25 cellular contexts compared by ENCODE assay signal in genomic region chr20:57322476-57322875, GRCh38. TPM values are rescaled to one million over a fixed set of nuclear protein-coding genes. Genes with fewer than 3 reads are reported as not detected.
DNase-seq lines count a peak whose midpoint lies in the region; ATAC-seq and TF ChIP-seq lines count a peak whose summit lies in the region.
"Had no signal": no experiment of that assay in that cellular context is flagged by ENCODE, and none has a peak within 500 bp of the region (broad histone marks: within the 10 kb centered on the region; RNA-seq: fewer than 3 reads in every experiment).

No MANE protein-coding gene starts in this region.

- no peak for TF ChIP-seq CTCF in RWPE1 (conservative IDR thresholded peaks at IDR 0.05; ENCODE audit: low read depth)
- TF ChIP-seq CTCF in smooth muscle cell (IDR thresholded peaks at IDR 0.05; ENCODE audit: borderline replicate concordance, insufficient read depth, poor library complexity, severe bottlenecking), result no peak
- TF ChIP-seq CTCF in GM20000 (IDR thresholded peaks at IDR 0.05; ENCODE audit: extremely low read depth, missing control alignments), result no peak

- no peaks in the 10 kb centered on the region for H3K36me3 Mint-ChIP-seq in T-cell
- H3K36me3 Mint-ChIP-seq: activated naive CD8-positive, alpha-beta T cell; CD14-positive monocyte; naive B cell had no signal

- peak overlapping the region; percentile 67 for H3K4me2 ChIP-seq in smooth muscle cell

- POLR2A ChIA-PET in RWPE1 (lab: Yijun Ruan, JAX; ENCODE audit: low non-redundant PET) (no interaction called here), T-cell (lab: Charles Lee) (interaction anchor here in 1 of 2 donors (0.7 kb wide), 1 partner anchor 270 kb away, joined by 3 read pairs; no protein-coding TSS in a partner anchor)

- H3K4me1 ChIP-seq in smooth muscle cell (ENCODE audit: low read depth), result peaks cover 13% of the 10 kb centered on the region
- H3K4me1 ChIP-seq: HAP-1 had no signal

- no peak overlapping the region for H3K4me3 ChIP-seq in smooth muscle cell
- H3K4me3 ChIP-seq: HAP-1, K562, transverse colon had no signal

- WGBS in smooth muscle cell (ENCODE audit: low lambda C conversion rate), result 88% methylated on average over 2 of the region's 2 CpGs

- H3K9me3 ChIP-seq in smooth muscle cell (replicated peaks; ENCODE audit: low read depth), result no peaks in the 10 kb centered on the region
- H3K9me3 ChIP-seq: HAP-1, transverse colon had no signal

- H3K27ac ChIP-seq in RWPE1, result peak overlapping the region; percentile 92
- H3K27ac ChIP-seq in smooth muscle cell (ENCODE audit: low read depth), result peak overlapping the region; percentile 36

- CTCF ChIA-PET in RWPE1 (lab: Yijun Ruan, JAX) (interaction anchor here (0.6 to 1.5 kb wide), 5 partner anchors 10 to 754 kb away, joined by 3 to 7 read pairs (median 3); no protein-coding TSS in a partner anchor), T-cell (lab: Charles Lee) (no interaction called here)

- ATAC-seq in esophagus mucosa (peak; percentile 64), HG03280 (IDR thresholded peaks at IDR 0.05; ENCODE audit: unreplicated experiment) (no peak), T-cell (replicated peaks in 1 of 4) (no peak)
- ATAC-seq: K562; Right ventricle myocardium inferior; stimulated activated naive CD8-positive, alpha-beta T cell treated with anti-CD3 and anti-CD28 coated beads, Interleukin-15, amount 100 ng/mL, for 72 hours had no signal

- no peaks in the 10 kb centered on the region for H3K36me3 ChIP-seq in smooth muscle cell (ENCODE audit: low read depth)
- H3K36me3 ChIP-seq: HAP-1, transverse colon had no signal

- no peak overlapping the region for H3K9ac ChIP-seq in smooth muscle cell (ENCODE audit: low read depth)

- DNase-seq in Daoy (ENCODE audit: low read depth) (peak; percentile 53), RWPE1 (ENCODE audit: low spot score) (no peak), smooth muscle cell (lab: John Stamatoyannopoulos, UW; ENCODE audit: unreplicated experiment) (no peak), T-cell (no peak), GM20000 (ENCODE audit: low spot score) (no peak), NCI-H1417 treated with DMSO at 0.1 percent for 48 hours (lab: John Stamatoyannopoulos, UW) (no peak)
- DNase-seq: activated CD4-positive, CD25-positive, alpha-beta regulatory T cell treated with anti-CD3 and anti-CD28 coated beads, Interleukin-2, amount 50 U/mL, for 72 hours; naive B cell; NCI-H1694; NCI-H748 treated with DMSO at 0.1 percent for 48 hours; stimulated activated CD4-positive, alpha-beta T cell treated with anti-CD3 and anti-CD28 coated beads, Interleukin-12 subunit alpha, Interleukin-12 subunit beta, amount 100 ng/mL, for 4 hours; stimulated activated naive CD8-positive, alpha-beta T cell treated with anti-CD3 and anti-CD28 coated beads, Interleukin-15, amount 100 ng/mL, for 72 hours; SW 1271 had no signal

- no peak overlapping the region for H3K4me3 Mint-ChIP-seq in T-cell
- H3K4me3 Mint-ChIP-seq: activated naive CD8-positive, alpha-beta T cell; naive B cell; stimulated activated naive CD8-positive, alpha-beta T cell treated with anti-CD3 and anti-CD28 coated beads, Interleukin-15, amount 100 ng/mL, for 72 hours had no signal

- no peaks in the 10 kb centered on the region for H3K79me2 ChIP-seq in smooth muscle cell (ENCODE audit: low read depth)

- peaks cover 10% of the 10 kb centered on the region for H3F3A ChIP-seq in smooth muscle cell (ENCODE audit: low read depth)

- peaks cover 0 to 6% (median 3%) of the 10 kb centered on the region in 3 donors for H3K9me3 Mint-ChIP-seq in T-cell
- H3K9me3 Mint-ChIP-seq: stimulated activated naive CD8-positive, alpha-beta T cell treated with anti-CD3 and anti-CD28 coated beads, Interleukin-15, amount 100 ng/mL, for 72 hours had no signal

- peaks cover 4% of the 10 kb centered on the region for H3K27me3 ChIP-seq in smooth muscle cell (ENCODE audit: low read depth)
- H3K27me3 ChIP-seq: transverse colon had no signal

- no peaks in the 10 kb centered on the region for H4K20me1 ChIP-seq in smooth muscle cell (ENCODE audit: low read depth)

- no peaks in the 10 kb centered on the region for H3K4me1 Mint-ChIP-seq in T-cell
- H3K4me1 Mint-ChIP-seq: CD14-positive monocyte; naive B cell; stimulated activated naive CD8-positive, alpha-beta T cell treated with anti-CD3 and anti-CD28 coated beads, Interleukin-15, amount 100 ng/mL, for 72 hours had no signal

- H3K27ac Mint-ChIP-seq in T-cell, result no peak overlapping the region
- H3K27ac Mint-ChIP-seq: activated naive CD8-positive, alpha-beta T cell; naive B cell had no signal

- H2AFZ ChIP-seq in smooth muscle cell (ENCODE audit: low read depth), result no peak overlapping the region

- H3K27me3 Mint-ChIP-seq in T-cell, result peaks cover 42 to 52% of the 10 kb centered on the region in 2 donors

RNA-seq across cellular contexts. Expression of gene SPO11, which starts 7.1 kb away (rescaled TPM):
- not detected in 2 replicates for total RNA-seq in Daoy (2014; rRNA removed; shearing (Covaris generic))
- total RNA-seq in esophagus mucosa, result not detected
- total RNA-seq in smooth muscle cell, result not detected in 2 replicates
- polyA plus RNA-seq in smooth muscle cell, result not detected in 2 replicates
- total RNA-seq in T-cell, result not detected
- total RNA-seq: activated CD8-positive, alpha-beta memory T cell treated with anti-CD3 and anti-CD28 coated beads for 36 hours; K562; mesenteric fat pad; osteoblast; right cardiac atrium; Right ventricle myocardium inferior; transverse colon had no signal
- polyA plus RNA-seq: CD14-positive monocyte, K562, right cardiac atrium had no signal

RNA-seq across cellular contexts. Expression of gene RAE1, which starts 28.6 kb away (rescaled TPM):
- 58.7 and 62.1 TPM in 2 replicates for total RNA-seq in Daoy (2014; rRNA removed; shearing (Covaris generic))
- total RNA-seq in esophagus mucosa (22.8 TPM), smooth muscle cell (34.9 and 35.6 TPM in 2 replicates), T-cell (10 to 100 TPM; 29.0 to 41.1 (median 29.4) TPM)
- 53.5 and 61.7 TPM in 2 replicates for polyA plus RNA-seq in smooth muscle cell

RNA-seq across cellular contexts. Expression of gene BMP7, which starts 56.0 kb away (rescaled TPM):
- total RNA-seq in Daoy (2014; rRNA removed; shearing (Covaris generic)), result 11.5 and 12.7 TPM in 2 replicates
- total RNA-seq in esophagus mucosa (34.2 TPM), smooth muscle cell (18.1 and 19.0 TPM in 2 replicates), T-cell (not detected)
- polyA plus RNA-seq in smooth muscle cell, result 28.3 and 37.3 TPM in 2 replicates
- total RNA-seq: activated CD8-positive, alpha-beta memory T cell treated with anti-CD3 and anti-CD28 coated beads for 36 hours; osteoblast had no signal
- polyA plus RNA-seq: CD14-positive monocyte, K562 had no signal

Comparison
In these comparisons a context has a peak if more than half of its experiments do, and no peak if none do; other contexts are left out.
1. RNA of gene BMP7, which starts 56.0 kb away (total RNA-seq): 34.2 TPM in esophagus mucosa (single experiment), 18.1 to 19.0 TPM in smooth muscle cell and 11.5 to 12.7 TPM in Daoy; not detected in T-cell; every median in the first group is over 10 times any median in the second.